8 cellular contexts compared by ENCODE assay signal in genomic region chr6:68635412-68635705, GRCh38. TPM values are rescaled to one million over a fixed set of nuclear protein-coding genes. Genes with fewer than 3 reads are reported as not detected.
DNase-seq lines count a peak whose midpoint lies in the region; ATAC-seq lines count a peak whose summit lies in the region.

No MANE protein-coding gene starts in this region.

- DNase-seq in activated T-cell treated with anti-CD3 and anti-CD28 coated beads, Interleukin-2, amount 50 U/mL, for 72 hours, result no peak
- no peak for DNase-seq in activated T-cell treated with anti-CD3 and anti-CD28 coated beads, Interleukin-2, amount 50 U/mL, for 48 hours
- DNase-seq in T-cell (no peak), pons (ENCODE audit: low spot score) (no peak), COLO668 (lab: John Stamatoyannopoulos, UW; ENCODE audit: unreplicated experiment) (no peak), KG1 (lab: John Stamatoyannopoulos, UW) (no peak)

- H3K4me3 Mint-ChIP-seq in activated T-cell treated with anti-CD3 and anti-CD28 coated beads, Interleukin-2, amount 50 U/mL, for 72 hours, result peak overlapping the region; percentile 75 to 83
- H3K4me3 Mint-ChIP-seq in T-cell, result peak overlapping the region; percentile 75 to 82 (median 76)

- H3K36me3 ChIP-seq in iPS-20b (ENCODE audit: insufficient read depth, low read depth, low read length) (no peaks in the 10 kb centered on the region), thymus (ENCODE audit: control insufficient read depth, insufficient read depth) (no peaks in the 10 kb centered on the region)

- peaks cover 9% of the 10 kb centered on the region for H3K4me1 ChIP-seq in iPS-20b (ENCODE audit: insufficient read depth, low read length)
- H3K4me1 ChIP-seq in thymus (ENCODE audit: control insufficient read depth, insufficient read depth, low read length), result no peaks in the 10 kb centered on the region

- H3K27ac ChIP-seq in iPS-20b (ENCODE audit: low read length), result no peak overlapping the region
- H3K27ac ChIP-seq in thymus (ENCODE audit: low read depth), result no peak overlapping the region

- H3K9me3 Mint-ChIP-seq in activated T-cell treated with anti-CD3 and anti-CD28 coated beads, Interleukin-2, amount 50 U/mL, for 72 hours, result no peaks in the 10 kb centered on the region
- peaks cover 0 to 2% (median 0%) of the 10 kb centered on the region in 3 donors for H3K9me3 Mint-ChIP-seq in T-cell

- peaks cover 0 to 2% of the 10 kb centered on the region in 2 donors for H3K36me3 Mint-ChIP-seq in activated T-cell treated with anti-CD3 and anti-CD28 coated beads, Interleukin-2, amount 50 U/mL, for 72 hours (ENCODE audit: insufficient read depth in 2 of 2)
- H3K36me3 Mint-ChIP-seq in T-cell, result no peaks in the 10 kb centered on the region

- CTCF ChIA-PET in T-cell (lab: Charles Lee), result interaction anchor here (0.8 kb wide), 2 partner anchors 64 to 69 kb away, joined by 3 read pairs; no protein-coding TSS in a partner anchor

- peaks cover 78% of the 10 kb centered on the region for H3K27me3 ChIP-seq in iPS-20b (ENCODE audit: insufficient read depth, low read length)
- peaks cover 30% of the 10 kb centered on the region for H3K27me3 ChIP-seq in thymus (ENCODE audit: control insufficient read depth, insufficient read depth)

- POLR2A ChIA-PET in T-cell (lab: Charles Lee), result interaction anchor here in 1 of 2 donors (0.6 to 0.7 kb wide), 2 partner anchors 141 to 1180 kb away, joined by 3 to 8 read pairs; no protein-coding TSS in a partner anchor

- no peak overlapping the region for H3K27ac Mint-ChIP-seq in activated T-cell treated with anti-CD3 and anti-CD28 coated beads, Interleukin-2, amount 50 U/mL, for 72 hours
- no peak overlapping the region for H3K27ac Mint-ChIP-seq in T-cell

- H3K9me3 ChIP-seq in iPS-20b (ENCODE audit: insufficient read depth, low read depth, low read length) (no peaks in the 10 kb centered on the region), thymus (ENCODE audit: control insufficient read depth) (no peaks in the 10 kb centered on the region)

- 1% methylated on average over 15 of the region's 15 CpGs for WGBS in thymus

- peaks cover 67% of the 10 kb centered on the region for H3K27me3 Mint-ChIP-seq in activated T-cell treated with anti-CD3 and anti-CD28 coated beads, Interleukin-2, amount 50 U/mL, for 72 hours (ENCODE audit: low read depth)
- H3K27me3 Mint-ChIP-seq in T-cell, result peaks cover 54 to 55% of the 10 kb centered on the region in 2 donors

- peak; percentile 7 to 11 for ATAC-seq in activated T-cell treated with anti-CD3 and anti-CD28 coated beads, Interleukin-2, amount 50 U/mL, for 72 hours (replicated peaks in 1 of 2)
- ATAC-seq in T-cell (replicated peaks in 1 of 4), result no peak

- H3K9ac ChIP-seq in iPS-20b (ENCODE audit: low read depth, low read length), result peak overlapping the region; percentile 72; the same call in 1 of the 2 replicates

- H3K4me3 ChIP-seq in iPS-20b (ENCODE audit: low read length) (peak overlapping the region; percentile 89), thymus (ENCODE audit: low read length) (peak overlapping the region; percentile 46)

- H3K4me1 Mint-ChIP-seq in activated T-cell treated with anti-CD3 and anti-CD28 coated beads, Interleukin-2, amount 50 U/mL, for 72 hours (ENCODE audit: low read depth), result peaks cover 20% of the 10 kb centered on the region
- H3K4me1 Mint-ChIP-seq in T-cell, result peaks cover 22 to 33% (median 24%) of the 10 kb centered on the region in 3 donors

RNA-seq across cellular contexts. Expression of gene ADGRB3, which starts 0.3 kb away (rescaled TPM):
- not detected for total RNA-seq in activated T-cell treated with anti-CD3 and anti-CD28 coated beads, Interleukin-2, amount 50 U/mL, for 72 hours
- total RNA-seq in T-cell, result not detected
- 0.09 TPM for polyA plus RNA-seq in thymus

Comparison
In these comparisons a context has a peak if more than half of its experiments do, and no peak if none do; other contexts are left out.
1. ATAC-seq: peak in activated T-cell treated with anti-CD3 and anti-CD28 coated beads, Interleukin-2, amount 50 U/mL, for 72 hours (2 of 2); none in T-cell (0 of 4).